In genomic region chr13:36090592-36090991, GRCh38 we compare ENCODE assay signal across 32 cellular contexts. TPM values are rescaled to one million over a fixed set of nuclear protein-coding genes. Genes with fewer than 3 reads are reported as not detected.
DNase-seq lines count a peak whose midpoint lies in the region; ATAC-seq and TF ChIP-seq lines count a peak whose summit lies in the region.
"Had no signal": no experiment of that assay in that cellular context is flagged by ENCODE, and none has a peak within 500 bp of the region (broad histone marks: within the 10 kb centered on the region; RNA-seq: fewer than 3 reads in every experiment).

No MANE protein-coding gene starts in this region.

- peak; percentile 63 for ATAC-seq in sciatic nerve
- no peak for ATAC-seq in GM18867 (IDR thresholded peaks at IDR 0.05; ENCODE audit: unreplicated experiment)
- ATAC-seq in HG03520 (IDR thresholded peaks at IDR 0.05; ENCODE audit: unreplicated experiment), result no peak
- ATAC-seq: GM12878; GM23338; naive thymus-derived CD8-positive, alpha-beta T cell; PC-3; WTC11 had no signal

- H3K4me3 ChIP-seq in choroid plexus epithelial cell (ENCODE audit: low read depth, low read length), result no peak overlapping the region
- H3K4me3 ChIP-seq: BLaER1 treated with 17β-estradiol and CSF1 and Interleukin-3, amounts not matched to agents 10 nM and 100 nM; GM12878; GM23338; left ventricle myocardium inferior; stomach had no signal

- intact Hi-C loops in sciatic nerve (cut with DNase I), result no loop called here

- TF ChIP-seq CTCF in choroid plexus epithelial cell (conservative IDR thresholded peaks at IDR 0.05; ENCODE audit: low read depth, low read length), result no peak

- DNase-seq in EH (ENCODE audit: low read depth), result peak; percentile 53
- peak; percentile 9 for DNase-seq in RPMI7951 (ENCODE audit: low read depth)
- DNase-seq in choroid plexus epithelial cell (ENCODE audit: low read depth), result peak; percentile 55
- DNase-seq in sciatic nerve (ENCODE audit: low spot score), result no peak
- no peak for DNase-seq in cortex of kidney (lab: John Stamatoyannopoulos, UW)
- no peak for DNase-seq in AG08396 (ENCODE audit: low spot score)
- DNase-seq: ACHN; activated naive CD4-positive, alpha-beta T cell treated with anti-CD3 and anti-CD28 coated beads for 36 hours; Caco-2; dermis blood vessel endothelial cell; DMS79 treated with DMSO at 0.1 percent for 48 hours; IMR-90; islet precursor cell; left ventricle myocardium inferior; midbrain; naive thymus-derived CD8-positive, alpha-beta T cell; NCI-H1092 treated with DMSO at 0.1 percent for 48 hours; NCI-H187 treated with DMSO at 0.1 percent for 48 hours; NCI-H2171 treated with DMSO at 0.1 percent for 48 hours; NCI-H524 treated with DMSO at 0.1 percent for 48 hours; NK-92 treated with Interleukin-12 subunit alpha and Interleukin-12 subunit beta, amount 100 ng/mL, for 24 hours; PC-3; SHP77; stomach; SW 1271; T1000 had no signal

RNA-seq across cellular contexts. Expression of gene DCLK1, which starts 40.6 kb away (rescaled TPM):
- 0.20 and 0.24 TPM in 2 replicates for total RNA-seq in RPMI7951 (2014; rRNA removed; shearing (Covaris generic))
- total RNA-seq in sciatic nerve, result 55.5 TPM
- total RNA-seq: activated naive CD4-positive, alpha-beta T cell treated with anti-CD3 and anti-CD28 coated beads for 36 hours; Caco-2; GM12878; naive thymus-derived CD8-positive, alpha-beta T cell; PC-3 had no signal

Comparison
In these comparisons a context has a peak if more than half of its experiments do, and no peak if none do; other contexts are left out.
1. DNase-seq: peak in EH (single experiment), RPMI7951 (single experiment) and choroid plexus epithelial cell (single experiment); none in sciatic nerve (single experiment), cortex of kidney (single experiment) and AG08396 (single experiment).
2. RNA of gene DCLK1, which starts 40.6 kb away (total RNA-seq): 55.5 TPM in sciatic nerve (single experiment); 0.20 to 0.24 TPM in RPMI7951; every median in the first group is over 10 times any median in the second.